Comparison of ENCODE assay signal across 11 cellular contexts in genomic region chrX:65705439-65705838, GRCh38. TPM values are rescaled to one million over a fixed set of nuclear protein-coding genes. Genes with fewer than 3 reads are reported as not detected.
DNase-seq lines count a peak whose midpoint lies in the region; ATAC-seq and TF ChIP-seq lines count a peak whose summit lies in the region.
"Had no signal": no experiment of that assay in that cellular context is flagged by ENCODE, and none has a peak within 500 bp of the region (broad histone marks: within the 10 kb centered on the region; RNA-seq: fewer than 3 reads in every experiment).

No MANE protein-coding gene starts in this region.

- no peak overlapping the region for H3K9ac ChIP-seq in HCT116 (ENCODE audit: low read length)

- H3K36me3 ChIP-seq in A673 (ENCODE audit: insufficient read depth, low read length, poor library complexity, severe bottlenecking) (no peaks in the 10 kb centered on the region), HCT116 (ENCODE audit: control insufficient read depth in 1 of 2, insufficient read depth in 2 of 2, low read length in 2 of 2) (no peaks in the 10 kb centered on the region)

- peaks cover 53% of the 10 kb centered on the region for H3K79me2 ChIP-seq in HCT116 (ENCODE audit: insufficient read depth, low read length)

- no peaks in the 10 kb centered on the region for H3K36me3 Mint-ChIP-seq in brain
- peaks cover 1 to 32% (median 3%) of the 10 kb centered on the region in 3 donors for H3K36me3 Mint-ChIP-seq in naive thymus-derived CD8-positive, alpha-beta T cell

- no peak for TF ChIP-seq CTCF in A673 (conservative IDR thresholded peaks at IDR 0.05; ENCODE audit: low read depth, low read length)
- TF ChIP-seq CTCF in HCT116 (IDR thresholded peaks at IDR 0.05 in 2 of 3, conservative IDR thresholded peaks at IDR 0.05 in 1 of 3; ENCODE audit: borderline replicate concordance in 1 of 3, insufficient read depth in 1 of 3, low read depth in 2 of 3, low read length in 2 of 3) = no peak
- TF ChIP-seq CTCF in brain (conservative IDR thresholded peaks at IDR 0.05) = no peak
- no peak for TF ChIP-seq CTCF in lower leg skin (IDR thresholded peaks at IDR 0.05)

- intact Hi-C loops in A673 (cut with micrococcal nuclease; ENCODE audit: unreplicated experiment) = no loop called here
- intact Hi-C loops in HCT116 (cut with micrococcal nuclease) = no loop called here
- intact Hi-C loops in lower leg skin (cut with DNase I; ENCODE audit: low total_unique reads) = no loop called here

- peak overlapping the region in 3 of 5 experiments; percentile 14 to 57 (median 52) for H3K27ac Mint-ChIP-seq in brain
- peak overlapping the region; percentile 68 to 99 (median 90) for H3K27ac Mint-ChIP-seq in naive thymus-derived CD8-positive, alpha-beta T cell

- RAD21 ChIA-PET in HCT116 (lab: Charles Lee; ENCODE audit: low non-redundant PET in 1 of 2, low total read pairs in 2 of 2, uncharacterized antibody in 2 of 2, unreplicated experiment in 2 of 2) = no interaction called here

- peaks cover 9% of the 10 kb centered on the region for H3K4me1 Mint-ChIP-seq in brain
- peaks cover 22 to 78% (median 73%) of the 10 kb centered on the region in 4 donors for H3K4me1 Mint-ChIP-seq in naive thymus-derived CD8-positive, alpha-beta T cell

- DNase-seq in A673 (ENCODE audit: low spot score) (no peak), HCT116 (ENCODE audit: low read depth, low spot score) (no peak), dedifferentiated amniotic fluid mesenchymal stem cell (ENCODE audit: extremely low spot score) (no peak), lower leg skin (ENCODE audit: low spot score in 2 of 2) (no peak), D341Med (ENCODE audit: low spot score) (no peak)
- DNase-seq in naive thymus-derived CD8-positive, alpha-beta T cell = no peak
- DNase-seq: amygdala, DMS 273 treated with DMSO at 0.1 percent for 48 hours, NCI-H526 treated with DMSO at 0.1 percent for 48 hours had no signal

- H3K9me3 Mint-ChIP-seq in brain = peaks cover 0 to 3% (median 0%) of the 10 kb centered on the region in 5 experiments
- H3K9me3 Mint-ChIP-seq in naive thymus-derived CD8-positive, alpha-beta T cell = no peaks in the 10 kb centered on the region

- no peak for TF ChIP-seq POLR2A in HCT116 (IDR thresholded peaks at IDR 0.05; ENCODE audit: borderline replicate concordance, extremely low read depth, insufficient read depth, insufficient read length)
- TF ChIP-seq POLR2A in lower leg skin (IDR thresholded peaks at IDR 0.05) = no peak

- no peak overlapping the region for H2AFZ ChIP-seq in HCT116 (ENCODE audit: low read depth, low read length, poor library complexity, severe bottlenecking)

- BruUV-seq in A673 (replicated peaks; lab: Mats Ljungman, UMichigan) (no TSS peak), HCT116 (replicated peaks; lab: Mats Ljungman, UMichigan) (no TSS peak)

- 47 to 55% methylated on average over 5 of the region's 5 CpGs for WGBS in lower leg skin, 2 donors

- peak overlapping the region in 1 of 5 experiments; percentile 9 for H3K4me3 Mint-ChIP-seq in brain
- H3K4me3 Mint-ChIP-seq in naive thymus-derived CD8-positive, alpha-beta T cell = peak overlapping the region; percentile 20 to 74 (median 60)

- CTCF ChIA-PET in A673 (lab: Charles Lee) (no interaction called here), HCT116 (lab: Charles Lee) (no interaction called here)

- POLR2A ChIA-PET in A673 (lab: Charles Lee; ENCODE audit: low non-redundant PET) = no interaction called here
- POLR2A ChIA-PET in HCT116 (lab: Charles Lee) = no interaction called here
- POLR2A ChIA-PET in naive thymus-derived CD8-positive, alpha-beta T cell (lab: Charles Lee) = interaction anchor here (0.6 to 1.0 kb wide), 2 partner anchors 32 to 110 kb away, joined by 3 read pairs; no protein-coding TSS in a partner anchor

- H3K27ac ChIP-seq in A673 (ENCODE audit: low read depth, low read length, poor library complexity, severe bottlenecking) (peak overlapping the region; percentile 53), HCT116 (ENCODE audit: low read depth, low read length) (no peak overlapping the region)

- H3K9me3 ChIP-seq in A673 (ENCODE audit: low read depth, low read length, poor library complexity, severe bottlenecking) (no peaks in the 10 kb centered on the region), HCT116 (ENCODE audit: control insufficient read depth in 1 of 2, insufficient read depth in 1 of 2, low read depth in 1 of 2, low read length in 2 of 2) (no peaks in the 10 kb centered on the region)

- H3K27me3 ChIP-seq in A673 (replicated peaks; ENCODE audit: insufficient read depth, low read depth, low read length, poor library complexity) (no peaks in the 10 kb centered on the region), HCT116 (ENCODE audit: insufficient read depth, low read length) (no peaks in the 10 kb centered on the region)

- H3K27me3 Mint-ChIP-seq in brain = no peaks in the 10 kb centered on the region
- H3K27me3 Mint-ChIP-seq in naive thymus-derived CD8-positive, alpha-beta T cell = no peaks in the 10 kb centered on the region

- H3K4me1 ChIP-seq in A673 (ENCODE audit: insufficient read depth, low read length, poor library complexity, severe bottlenecking) = peaks cover 32% of the 10 kb centered on the region
- H3K4me1 ChIP-seq in HCT116 (ENCODE audit: control insufficient read depth in 1 of 2, insufficient read depth in 2 of 2, low read length in 2 of 2) = peaks cover 8 to 20% of the 10 kb centered on the region in 2 experiments

- no peaks in the 10 kb centered on the region for H4K20me1 ChIP-seq in HCT116 (ENCODE audit: insufficient read depth)

- H3K4me3 ChIP-seq in A673 (ENCODE audit: low read depth, low read length, poor library complexity, severe bottlenecking) = no peak overlapping the region
- no peak overlapping the region for H3K4me3 ChIP-seq in HCT116 (replicated peaks in 1 of 2; ENCODE audit: low read depth in 1 of 2, low read length in 2 of 2)
- no peak overlapping the region for H3K4me3 ChIP-seq in lower leg skin (ENCODE audit: low read depth, poor library complexity, severe bottlenecking)

- ATAC-seq in HCT116 = no peak
- peak; percentile 20 to 24 for ATAC-seq in naive thymus-derived CD8-positive, alpha-beta T cell
- no peak for ATAC-seq in GM21367 (IDR thresholded peaks at IDR 0.05; ENCODE audit: unreplicated experiment)

- TF ChIP-seq RAD21 in HCT116 (IDR thresholded peaks at IDR 0.05; ENCODE audit: low read depth) = no peak

- no peaks in the 10 kb centered on the region for H3K9me2 ChIP-seq in HCT116 (ENCODE audit: insufficient read depth)

- H3K4me2 ChIP-seq in HCT116 (ENCODE audit: low read length) = peak overlapping the region; percentile 12; the same call in 1 of the 2 replicates

TF ChIP-seq in HCT116, 20 proteins besides CTCF, POLR2A, EP300 and RAD21:
- TF ChIP-seq ZFX (IDR thresholded peaks at IDR 0.05) (no peak), POLR2AphosphoS5 (IDR thresholded peaks at IDR 0.05; ENCODE audit: low read depth, low read length) (no peak), YY1 (IDR thresholded peaks at IDR 0.05; ENCODE audit: extremely low read depth, insufficient replicate concordance, low read depth, low read length) (no peak), ZNF274 (IDR thresholded peaks at IDR 0.05; ENCODE audit: low read depth, low read length) (no peak), SP1 (IDR thresholded peaks at IDR 0.05; ENCODE audit: low read depth) (no peak), CBX3 (IDR thresholded peaks at IDR 0.05; ENCODE audit: low read depth) (no peak), EGR1 (IDR thresholded peaks at IDR 0.05; ENCODE audit: low read depth) (no peak), ZBTB33 (IDR thresholded peaks at IDR 0.05; ENCODE audit: extremely low read depth, insufficient replicate concordance, low read length) (no peak)

RNA-seq across cellular contexts. Expression of gene MSN, which starts 38.0 kb away (rescaled TPM):
- total RNA-seq in A673 (2021) (415 and 468 TPM in 2 replicates), HCT116 (2021; ENCODE audit: unreplicated experiment) (119 TPM), lower leg skin (100 to 1,000 TPM; 108 to 180 (median 120) TPM)
- polyA plus RNA-seq in HCT116 (2012) = 120 and 125 TPM in 2 replicates
- polyA plus RNA-seq in brain (ENCODE audit: insufficient read depth, low read depth, low replicate concordance) = 231 TPM
- 100 to 1,000 TPM; 298 to 315 TPM for total RNA-seq in naive thymus-derived CD8-positive, alpha-beta T cell
- 100 to 1,000 TPM; 467 to 552 (median 518) TPM for polyA plus RNA-seq in naive thymus-derived CD8-positive, alpha-beta T cell

Comparison
In these comparisons a context has a peak if more than half of its experiments do, and no peak if none do; other contexts are left out.
1. ATAC-seq: peak in naive thymus-derived CD8-positive, alpha-beta T cell (2 of 2); none in HCT116 (single experiment) and GM21367 (single experiment).